Comparison of ENCODE assay signal across 10 cellular contexts in the genomic region with DNA sequence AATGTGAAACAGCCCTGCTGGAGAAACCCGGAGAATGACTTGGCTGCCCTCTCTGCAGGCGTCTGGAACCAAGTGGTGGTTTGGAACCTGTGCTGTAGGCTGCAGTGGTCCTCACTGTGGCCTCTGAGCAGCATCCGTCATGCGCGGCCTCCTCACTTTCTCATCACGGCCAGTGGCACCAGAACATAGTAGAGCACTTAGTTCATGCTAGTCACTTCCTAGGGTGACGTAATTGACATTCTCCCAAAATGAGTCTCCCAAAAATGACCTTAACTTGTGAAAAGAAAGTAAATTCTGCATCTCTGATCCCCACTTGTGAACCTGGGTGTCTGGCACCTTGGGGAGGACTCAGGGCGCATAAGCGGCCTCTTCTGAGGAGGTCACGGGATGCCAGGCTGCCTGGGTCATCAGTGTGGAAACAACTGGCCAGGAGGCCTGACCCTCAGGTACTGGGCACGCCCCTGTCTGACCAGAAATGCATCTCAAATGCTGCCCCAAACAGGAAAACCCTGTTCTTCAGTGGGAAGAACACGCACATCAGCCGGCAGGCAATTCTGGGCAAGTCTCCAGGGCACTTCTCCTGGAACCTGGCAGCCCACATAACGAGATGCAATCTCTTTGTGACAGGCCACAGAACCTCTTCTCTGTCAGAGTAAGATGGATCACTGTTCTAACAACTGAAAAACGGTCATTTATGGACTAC.
DNase-seq lines count a peak whose midpoint lies in the region; ATAC-seq and TF ChIP-seq lines count a peak whose summit lies in the region.
"Had no signal": no experiment of that assay in that cellular context is flagged by ENCODE, and none has a peak within 500 bp of the region (broad histone marks: within the 10 kb centered on the region; RNA-seq: fewer than 3 reads in every experiment).

No MANE protein-coding gene starts in this region.

- H3K27me3 ChIP-seq in muscle layer of duodenum (ENCODE audit: low read depth, low read length) = no peaks in the 10 kb centered on the region

- no peak for ATAC-seq in HG03460 (IDR thresholded peaks at IDR 0.05; ENCODE audit: unreplicated experiment)

- H3K27ac ChIP-seq in muscle layer of duodenum (ENCODE audit: low read length) = peak overlapping the region; percentile 28

- peaks cover 0 to 28% of the 10 kb centered on the region in 2 donors for H3K4me1 ChIP-seq in muscle layer of duodenum (ENCODE audit: control insufficient read depth in 1 of 2, insufficient read depth in 2 of 2, low read length in 2 of 2)

- no peaks in the 10 kb centered on the region for H3K9me3 ChIP-seq in muscle layer of duodenum (ENCODE audit: control insufficient read depth in 1 of 2, low read length in 2 of 2)

- H3K36me3 ChIP-seq in muscle layer of duodenum (ENCODE audit: control insufficient read depth in 1 of 2, insufficient read depth in 2 of 2, low read length in 2 of 2) = peaks cover 0 to 4% of the 10 kb centered on the region in 2 donors

- no peak for TF ChIP-seq CTCF in astrocyte of the spinal cord (IDR thresholded peaks at IDR 0.05; ENCODE audit: low read depth, low read length)

- in situ Hi-C loops in astrocyte of the spinal cord (cut with HindIII; ENCODE audit: low sequenced_read_pairs) = no loop called here

- DNase-seq in DMS79 (lab: John Stamatoyannopoulos, UW) (peak; percentile 43), LoVo (ENCODE audit: low spot score) (peak; percentile 40), astrocyte of the spinal cord (ENCODE audit: low read depth, low spot score) (peak; percentile 81), hippocampal formation (lab: John Stamatoyannopoulos, UW) (no peak), NCI-H526 treated with DMSO at 0.1 percent for 48 hours (lab: John Stamatoyannopoulos, UW) (no peak), midbrain (lab: John Stamatoyannopoulos, UW) (no peak)
- DNase-seq: effector CD8-positive, alpha-beta T cell; NCI-H187 had no signal

- H3K4me3 ChIP-seq in astrocyte of the spinal cord (ENCODE audit: low read depth, low read length) (no peak overlapping the region), muscle layer of duodenum (ENCODE audit: low read depth in 1 of 2, low read length in 2 of 2) (no peak overlapping the region)

Comparison
In these comparisons a context has a peak if more than half of its experiments do, and no peak if none do; other contexts are left out.
1. DNase-seq: peak in DMS79 (single experiment), LoVo (single experiment) and astrocyte of the spinal cord (single experiment); none in hippocampal formation (0 of 2), NCI-H526 treated with DMSO at 0.1 percent for 48 hours (single experiment) and midbrain (single experiment).